Comparison of ENCODE assay signal across 8 cellular contexts in the genomic region with DNA sequence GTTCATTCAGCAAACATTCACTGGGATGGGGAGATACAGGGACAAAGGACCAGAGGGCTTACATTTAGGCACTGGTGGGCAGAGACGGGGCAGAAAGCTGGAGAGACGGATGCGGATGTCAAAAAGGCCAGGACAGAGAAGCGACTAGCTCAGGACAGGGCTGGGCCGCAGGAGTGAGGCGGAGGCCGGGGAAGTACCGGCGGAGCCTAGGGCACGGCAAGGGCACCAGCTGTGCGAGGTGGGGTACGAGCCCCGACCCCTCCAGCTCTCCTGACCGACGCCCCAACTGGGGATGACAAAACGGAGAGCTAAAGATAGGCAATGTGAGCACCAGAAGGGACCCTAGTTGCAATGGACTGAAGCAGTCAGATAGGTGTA. TPM values are rescaled to one million over a fixed set of nuclear protein-coding genes. Genes with fewer than 3 reads are reported as not detected.
A peak's percentile ranks its signal among the peaks of the same experiment; 100 is the strongest.
DNase-seq lines count a peak whose midpoint lies in the region; ATAC-seq, FAIRE-seq and TF ChIP-seq lines count a peak whose summit lies in the region.

No MANE protein-coding gene starts in this region.

- no peak for TF ChIP-seq CTCF in heart left ventricle (IDR thresholded peaks at IDR 0.05)
- TF ChIP-seq CTCF in astrocyte (IDR thresholded peaks at IDR 0.05; ENCODE audit: insufficient read depth, low read depth, low read length): no peak
- no peak for TF ChIP-seq CTCF in mesothelial cell of epicardium (IDR thresholded peaks at IDR 0.05; ENCODE audit: unreplicated experiment)
- TF ChIP-seq CTCF in uterus (IDR thresholded peaks at IDR 0.05): no peak
- TF ChIP-seq CTCF in D721Med (IDR thresholded peaks at IDR 0.05; ENCODE audit: insufficient read depth, missing control alignments): no peak
- no peak for TF ChIP-seq CTCF in GM13976 (IDR thresholded peaks at IDR 0.05; ENCODE audit: borderline replicate concordance, control extremely low read depth, extremely low read depth, insufficient read depth, missing control alignments)

- H3K36me3 ChIP-seq in heart left ventricle (no peaks in the 10 kb centered on the region), astrocyte (ENCODE audit: insufficient read depth, low read length) (no peaks in the 10 kb centered on the region), uterus (no peaks in the 10 kb centered on the region)

- H3K4me2 ChIP-seq in astrocyte (ENCODE audit: low read length): peak overlapping the region; percentile 90

- FAIRE-seq in astrocyte (lab: Jason Lieb, UNC): no peak
- FAIRE-seq in D721Med (lab: Jason Lieb, UNC): no peak

- H3K4me1 ChIP-seq in heart left ventricle: peaks cover 0 to 42% (median 22%) of the 10 kb centered on the region in 12 donors
- H3K4me1 ChIP-seq in astrocyte (ENCODE audit: insufficient read depth, low read length): peaks cover 8% of the 10 kb centered on the region
- no peaks in the 10 kb centered on the region for H3K4me1 ChIP-seq in uterus

- peak overlapping the region; percentile 72 for H3K9ac ChIP-seq in astrocyte (ENCODE audit: low read length)

- DNase-seq in heart left ventricle: peak in 1 of 5 donors; percentile 11
- no peak for DNase-seq in Right ventricle myocardium superior
- no peak for DNase-seq in astrocyte (ENCODE audit: low read depth)
- no peak for DNase-seq in mesothelial cell of epicardium (ENCODE audit: low spot score in 2 of 2, unreplicated experiment in 2 of 2)
- DNase-seq in uterus: no peak
- no peak for DNase-seq in D721Med (ENCODE audit: insufficient read length, low spot score)
- no peak for DNase-seq in GM13976 (ENCODE audit: low spot score)
- no peak for DNase-seq in DMS 273 (lab: John Stamatoyannopoulos, UW; ENCODE audit: unreplicated experiment)

- in situ Hi-C loops in GM13976 (cut with MboI; ENCODE audit: low sequenced_read_pairs, unreplicated experiment): no loop called here

- H3K36me3 Mint-ChIP-seq in astrocyte (ENCODE audit: low read depth, unreplicated experiment): no peaks in the 10 kb centered on the region
- H3K36me3 Mint-ChIP-seq in mesothelial cell of epicardium: no peaks in the 10 kb centered on the region

- no peaks in the 10 kb centered on the region for H3K9me3 ChIP-seq in heart left ventricle
- H3K9me3 ChIP-seq in astrocyte (ENCODE audit: insufficient read depth, low read depth, low read length): no peaks in the 10 kb centered on the region
- H3K9me3 ChIP-seq in uterus: no peaks in the 10 kb centered on the region

- peak overlapping the region; percentile 81 for H2AFZ ChIP-seq in astrocyte (ENCODE audit: low read depth, low read length)

- ATAC-seq in heart left ventricle (no peak), Right ventricle myocardium superior (ENCODE audit: poor library complexity) (no peak)

- peak overlapping the region in 4 of 12 donors; percentile 69 to 83 (median 80) for H3K27ac ChIP-seq in heart left ventricle
- peak overlapping the region; percentile 9 for H3K27ac ChIP-seq in astrocyte (ENCODE audit: low read depth, low read length)
- H3K27ac ChIP-seq in uterus: peak overlapping the region; percentile 83 to 90

- peak overlapping the region; percentile 85 for H3K4me3 Mint-ChIP-seq in astrocyte (ENCODE audit: unreplicated experiment)
- H3K4me3 Mint-ChIP-seq in mesothelial cell of epicardium: peak overlapping the region; percentile 69

- no peaks in the 10 kb centered on the region for H3K4me1 Mint-ChIP-seq in astrocyte (ENCODE audit: low read depth, unreplicated experiment)
- H3K4me1 Mint-ChIP-seq in mesothelial cell of epicardium: peaks cover 9% of the 10 kb centered on the region

- TF ChIP-seq POLR2A in heart left ventricle (IDR thresholded peaks at IDR 0.05) (no peak), uterus (IDR thresholded peaks at IDR 0.05) (no peak)

- H3K4me3 ChIP-seq in heart left ventricle (peak overlapping the region in 8 of 12 donors; percentile 51 to 70 (median 66)), astrocyte (ENCODE audit: insufficient read depth, low read depth, low read length) (peak overlapping the region; percentile 69), uterus (peak overlapping the region in 1 of 2 donors; percentile 50)

- WGBS in heart left ventricle, 4 donors: 49 to 55% (median 52%) methylated on average over 16 of the region's 16 CpGs

- H3K79me2 ChIP-seq in astrocyte (ENCODE audit: insufficient read depth, low read length): no peaks in the 10 kb centered on the region

- H3K27ac Mint-ChIP-seq in astrocyte (ENCODE audit: unreplicated experiment): peak overlapping the region; percentile 27
- peak overlapping the region; percentile 45 for H3K27ac Mint-ChIP-seq in mesothelial cell of epicardium

- H4K20me1 ChIP-seq in astrocyte (ENCODE audit: insufficient read depth, low read length): no peaks in the 10 kb centered on the region

- intact Hi-C loops in heart left ventricle (cut with DNase I): loop anchor here in 9 of 10 donors (1.0 to 10.0 kb wide), 9 partner anchors 21 to 70 kb away; a partner anchor contains a TSS
- intact Hi-C loops in Right ventricle myocardium superior (cut with DNase I): no loop called here
- intact Hi-C loops in uterus (cut with DNase I; ENCODE audit: low total_unique reads): no loop called here

- H3K27me3 ChIP-seq in heart left ventricle: no peaks in the 10 kb centered on the region
- no peaks in the 10 kb centered on the region for H3K27me3 ChIP-seq in astrocyte (ENCODE audit: insufficient read depth, low read length)
- no peaks in the 10 kb centered on the region for H3K27me3 ChIP-seq in uterus

- H3K9me3 Mint-ChIP-seq in astrocyte (ENCODE audit: unreplicated experiment) (peaks cover 3% of the 10 kb centered on the region), mesothelial cell of epicardium (no peaks in the 10 kb centered on the region)

- H3K27me3 Mint-ChIP-seq in astrocyte (ENCODE audit: low read depth, unreplicated experiment) (peaks cover 5% of the 10 kb centered on the region), mesothelial cell of epicardium (ENCODE audit: low read depth) (peaks cover 3% of the 10 kb centered on the region)

RNA-seq across cellular contexts. Expression of a gene that starts 3.9 kb away (rescaled TPM):
- total RNA-seq in heart left ventricle: 100 to 1,000 TPM; 110 to 224 (median 151) TPM
- 100 to 1,000 TPM in 1 of 2 donors, 10 to 100 TPM in 1; 96.5 to 225 TPM for polyA plus RNA-seq in heart left ventricle
- total RNA-seq in Right ventricle myocardium superior: 135 TPM
- total RNA-seq in astrocyte: 0.32 TPM in 1 of 2 replicates, not detected in the other
- total RNA-seq in mesothelial cell of epicardium: not detected in 3 replicates
- total RNA-seq in uterus: 100 to 1,000 TPM in 1 of 4 donors, 10 to 100 TPM in 1, under 1 TPM in 1, not detected in 1; 0.90 to 119 (median 19.6) TPM

RNA-seq across cellular contexts. Expression of a gene that starts 11.4 kb away (rescaled TPM):
- total RNA-seq in heart left ventricle: 10 to 100 TPM; 17.0 to 55.9 (median 31.3) TPM
- 10 to 100 TPM; 30.4 to 33.4 TPM for polyA plus RNA-seq in heart left ventricle
- 35.4 TPM for total RNA-seq in Right ventricle myocardium superior
- 73.6 and 75.9 TPM in 2 replicates for total RNA-seq in astrocyte
- total RNA-seq in mesothelial cell of epicardium: 56.4 to 58.6 TPM (median 56.6 TPM) in 3 replicates
- 10 to 100 TPM in 3 of 4 donors, 1 to 10 TPM in 1; 9.2 to 65.3 (median 20.6) TPM for total RNA-seq in uterus

RNA-seq across cellular contexts. Expression of a gene that starts 31.9 kb away (rescaled TPM):
- total RNA-seq in heart left ventricle (1 to 10 TPM in 7 of 9 donors, under 1 TPM in 2; 0.44 to 3.9 (median 1.2) TPM), Right ventricle myocardium superior (0.78 TPM), astrocyte (9.7 and 10.8 TPM in 2 replicates), mesothelial cell of epicardium (17.3 to 20.0 TPM (median 19.4 TPM) in 3 replicates), uterus (10 to 100 TPM in 1 of 4 donors, 1 to 10 TPM in 2, not detected in 1; 2.3 to 11.3 (median 6.2) TPM)
- 1 to 10 TPM in 1 of 2 donors, under 1 TPM in 1; 0.72 to 2.8 TPM for polyA plus RNA-seq in heart left ventricle

RNA-seq across cellular contexts. Expression of a gene that starts 39.5 kb away (rescaled TPM):
- total RNA-seq in heart left ventricle (100 to 1,000 TPM in 3 of 9 donors, 10 to 100 TPM in 6; 10.2 to 897 (median 55.4) TPM), Right ventricle myocardium superior (28.1 TPM), astrocyte (12,796 and 18,656 TPM in 2 replicates), mesothelial cell of epicardium (3,780 to 4,004 TPM (median 3,972 TPM) in 3 replicates), uterus (1,000 to 10,000 TPM in 1 of 4 donors, 100 to 1,000 TPM in 2, 10 to 100 TPM in 1; 59.4 to 4,880 (median 491) TPM)
- 100 to 1,000 TPM in 1 of 2 donors, 10 to 100 TPM in 1; 17.2 to 109 TPM for polyA plus RNA-seq in heart left ventricle

Comparison
In these comparisons a context has a peak if more than half of its experiments do, and no peak if none do; other contexts are left out.
1. intact Hi-C loops: an anchor here in heart left ventricle (1.0 to 10.0 kb wide); none called in Right ventricle myocardium superior and uterus.